Comparison of ENCODE assay signal across 28 cellular contexts in genomic region chr2:99190548-99190947, GRCh38. TPM values are rescaled to one million over a fixed set of nuclear protein-coding genes. Genes with fewer than 3 reads are reported as not detected.
A peak's percentile ranks its signal among the peaks of the same experiment; 100 is the strongest.
DNase-seq lines count a peak whose midpoint lies in the region; ATAC-seq, FAIRE-seq and TF ChIP-seq lines count a peak whose summit lies in the region.
"Had no signal": no experiment of that assay in that cellular context is flagged by ENCODE, and none has a peak within 500 bp of the region (broad histone marks: within the 10 kb centered on the region; RNA-seq: fewer than 3 reads in every experiment).

No MANE protein-coding gene starts in this region.

- POLR2A ChIA-PET in WTC11 (lab: Charles Lee), result no interaction called here

- ATAC-seq in WTC11 (0 out of 2 replicates have a peak, but pooled peaks have one; percentile 34), GM21737 (IDR thresholded peaks at IDR 0.05; ENCODE audit: unreplicated experiment) (no peak)
- ATAC-seq: activated naive CD4-positive, alpha-beta T cell treated with anti-CD3 and anti-CD28 coated beads, Interleukin-2, amount 50 U/mL, for 72 hours; esophagus mucosa; lower lobe of right lung; stimulated activated memory B cell treated with anti-CD40 and anti-IgM and Interleukin-4, amounts not matched to agents 10 μg/mL and 1 μg/mL and 100 μg/mL, for 72 hours had no signal

- peaks cover 35% of the 10 kb centered on the region for H3K36me3 Mint-ChIP-seq in HFFc6 (ENCODE audit: low read depth)
- H3K36me3 Mint-ChIP-seq in WTC11, result peaks cover 56% of the 10 kb centered on the region

- no peak for TF ChIP-seq POLR2A in prostate gland (IDR thresholded peaks at IDR 0.05)

- CTCF ChIA-PET in WTC11 (lab: Charles Lee), result interaction anchor here (0.6 to 1.6 kb wide), 3 partner anchors 9 to 147 kb away, joined by 3 to 4 read pairs (median 3); partner anchors contain the start of genes EIF5B, MITD1 and MRPL30

- WGBS in prostate gland, result 87% methylated on average over 1 of the region's 1 CpG

- TF ChIP-seq CTCF in C4-2B (conservative IDR thresholded peaks at IDR 0.05), result peak; percentile 10
- TF ChIP-seq CTCF in HFFc6 (IDR thresholded peaks at IDR 0.05), result peak; percentile 39
- TF ChIP-seq CTCF in WTC11 (IDR thresholded peaks at IDR 0.05), result no peak
- TF ChIP-seq CTCF in fibroblast of villous mesenchyme (IDR thresholded peaks at IDR 0.05; ENCODE audit: insufficient read depth, low read depth, low read length), result peak; percentile 28
- no peak for TF ChIP-seq CTCF in prostate gland (IDR thresholded peaks at IDR 0.05)

- DNase-seq in HFFc6, result no peak
- DNase-seq in WTC11 (ENCODE audit: low spot score), result no peak
- DNase-seq in fibroblast of villous mesenchyme (ENCODE audit: low read depth), result no peak
- no peak for DNase-seq in frontal cortex (ENCODE audit: low spot score in 2 of 2)
- DNase-seq in prostate gland (ENCODE audit: low spot score), result no peak
- DNase-seq in RKO (ENCODE audit: low spot score), result no peak
- DNase-seq: activated CD4-positive, alpha-beta T cell treated with anti-CD3 and anti-CD28 coated beads for 1 hour; aorta; CD4-positive, alpha-beta T cell; effector CD8-positive, alpha-beta T cell; GF-D8; lower lobe of right lung; NCI-H1436; NCI-H2171; NCI-H524; NK-92 treated with Interleukin-12 subunit alpha and Interleukin-12 subunit beta, amount 100 ng/mL, for 24 hours; T-helper 9 cell; uterus had no signal

- no peaks in the 10 kb centered on the region for H3K4me1 ChIP-seq in prostate gland (replicated peaks)
- H3K4me1 ChIP-seq: lower lobe of right lung, uterus had no signal

- H3K4me3 ChIP-seq in fibroblast of villous mesenchyme (ENCODE audit: low read depth, low read length) (no peak overlapping the region), prostate gland (no peak overlapping the region)
- H3K4me3 ChIP-seq: lower lobe of right lung, smooth muscle cell, uterus had no signal

- H3K27me3 Mint-ChIP-seq in HFFc6 (ENCODE audit: insufficient read depth) (no peaks in the 10 kb centered on the region; the same call in 1 of the 2 replicates), WTC11 (ENCODE audit: low read depth) (no peaks in the 10 kb centered on the region)
- H3K27me3 Mint-ChIP-seq: CD4-positive, alpha-beta T cell; stimulated activated memory B cell treated with anti-CD40 and anti-IgM and Interleukin-4, amounts not matched to agents 10 μg/mL and 1 μg/mL and 100 μg/mL, for 72 hours had no signal

- H3K27ac Mint-ChIP-seq in HFFc6 (no peak overlapping the region), WTC11 (no peak overlapping the region)
- H3K27ac Mint-ChIP-seq: activated naive CD4-positive, alpha-beta T cell treated with anti-CD3 and anti-CD28 coated beads, Interleukin-2, amount 50 U/mL, for 72 hours; CD4-positive, alpha-beta T cell; stimulated activated memory B cell treated with anti-CD40 and anti-IgM and Interleukin-4, amounts not matched to agents 10 μg/mL and 1 μg/mL and 100 μg/mL, for 72 hours had no signal

- H3K27ac ChIP-seq in C4-2B, result no peak overlapping the region
- H3K27ac ChIP-seq in prostate gland, result no peak overlapping the region
- H3K27ac ChIP-seq: lower lobe of right lung, neutrophil, uterus had no signal

- H3K36me3 ChIP-seq in prostate gland, result no peaks in the 10 kb centered on the region

- H3K4me1 Mint-ChIP-seq in HFFc6 (ENCODE audit: low read depth) (no peaks in the 10 kb centered on the region), WTC11 (no peaks in the 10 kb centered on the region)
- H3K4me1 Mint-ChIP-seq: stimulated activated memory B cell treated with anti-CD40 and anti-IgM and Interleukin-4, amounts not matched to agents 10 μg/mL and 1 μg/mL and 100 μg/mL, for 72 hours had no signal

- no peaks in the 10 kb centered on the region for H3K9me3 ChIP-seq in prostate gland
- H3K9me3 ChIP-seq: lower lobe of right lung, neutrophil, uterus had no signal

- FAIRE-seq in frontal cortex (lab: Jason Lieb, UNC), result no peak
- FAIRE-seq: GM12892, H1, keratinocyte had no signal

- H3K27me3 ChIP-seq in prostate gland (replicated peaks; ENCODE audit: insufficient read depth), result no peaks in the 10 kb centered on the region
- H3K27me3 ChIP-seq: neutrophil, uterus had no signal

- H3K4me3 Mint-ChIP-seq in HFFc6 (no peak overlapping the region), WTC11 (no peak overlapping the region)
- H3K4me3 Mint-ChIP-seq: CD4-positive, alpha-beta T cell; stimulated activated memory B cell treated with anti-CD40 and anti-IgM and Interleukin-4, amounts not matched to agents 10 μg/mL and 1 μg/mL and 100 μg/mL, for 72 hours had no signal

- H3K9me3 Mint-ChIP-seq in HFFc6 (no peaks in the 10 kb centered on the region), WTC11 (peaks cover 7% of the 10 kb centered on the region; the same call in 1 of the 2 replicates)
- H3K9me3 Mint-ChIP-seq: activated naive CD4-positive, alpha-beta T cell treated with anti-CD3 and anti-CD28 coated beads, Interleukin-2, amount 50 U/mL, for 72 hours; CD4-positive, alpha-beta T cell had no signal

- intact Hi-C loops in prostate gland (cut with DNase I), result no loop called here

TF ChIP-seq in WTC11, 78 proteins besides CTCF, POLR2A, EP300 and RAD21 (continues in another document):
- no peak for TF ChIP-seq AFF4 (CRISPR knock-in tag; IDR thresholded peaks at IDR 0.05; ENCODE audit: borderline replicate concordance)
- no peak for TF ChIP-seq MAX (CRISPR knock-in tag; IDR thresholded peaks at IDR 0.05)
- no peak for TF ChIP-seq SMAD3 (CRISPR knock-in tag; IDR thresholded peaks at IDR 0.05; ENCODE audit: borderline replicate concordance)
- no peak for TF ChIP-seq IRF2 (CRISPR knock-in tag; IDR thresholded peaks at IDR 0.05; ENCODE audit: borderline replicate concordance, low read depth)
- TF ChIP-seq RORB (CRISPR knock-in tag; IDR thresholded peaks at IDR 0.05), result no peak
- TF ChIP-seq EMX1 (CRISPR knock-in tag; IDR thresholded peaks at IDR 0.05), result no peak
- no peak for TF ChIP-seq JAZF1 (CRISPR knock-in tag; IDR thresholded peaks at IDR 0.05)
- TF ChIP-seq CREB1 (CRISPR knock-in tag; IDR thresholded peaks at IDR 0.05), result no peak
- TF ChIP-seq TP53 (CRISPR knock-in tag; IDR thresholded peaks at IDR 0.05), result no peak
- no peak for TF ChIP-seq TCF7 (CRISPR knock-in tag; IDR thresholded peaks at IDR 0.05; ENCODE audit: low read depth)
- TF ChIP-seq NFE2L1 (CRISPR knock-in tag; IDR thresholded peaks at IDR 0.05), result no peak

RNA-seq across cellular contexts. Expression of gene MRPL30, which starts 9.6 kb away (rescaled TPM):
- total RNA-seq in HFFc6 (2021; fragmentation: NEBNext Ultra II Directional; extraction: Animal tissue kit (Norgen Biotek cat#: 25700)), result 10 to 100 TPM; 25.6 to 31.8 (median 29.6) TPM
- 28.7 to 34.9 TPM (median 33.4 TPM) in 3 replicates for total RNA-seq in WTC11 (2021)
- total RNA-seq in fibroblast of villous mesenchyme, result 31.2 and 40.6 TPM in 2 replicates
- total RNA-seq in frontal cortex, result 90.9 TPM
- 10 to 100 TPM; 24.1 to 37.3 TPM for total RNA-seq in prostate gland

RNA-seq across cellular contexts. Expression of gene MITD1, which starts 9.7 kb away (rescaled TPM):
- 10 to 100 TPM; 12.5 to 19.5 (median 17.3) TPM for total RNA-seq in HFFc6 (2021; fragmentation: NEBNext Ultra II Directional; extraction: Animal tissue kit (Norgen Biotek cat#: 25700))
- total RNA-seq in WTC11 (2021) (33.1 to 37.1 TPM (median 34.7 TPM) in 3 replicates), fibroblast of villous mesenchyme (19.0 and 23.3 TPM in 2 replicates), frontal cortex (19.6 TPM), prostate gland (10 to 100 TPM; 16.0 to 28.7 TPM)

RNA-seq across cellular contexts. Expression of gene LIPT1, which starts 35.8 kb away (rescaled TPM):
- 1 to 10 TPM; 2.5 to 3.8 (median 3.3) TPM for total RNA-seq in HFFc6 (2021; fragmentation: NEBNext Ultra II Directional; extraction: Animal tissue kit (Norgen Biotek cat#: 25700))
- total RNA-seq in WTC11 (2021) (7.1 to 9.7 TPM (median 8.1 TPM) in 3 replicates), fibroblast of villous mesenchyme (2.3 and 6.5 TPM in 2 replicates), frontal cortex (9.8 TPM), prostate gland (10 to 100 TPM in 1 of 2 donors, 1 to 10 TPM in 1; 7.3 to 13.1 TPM)

RNA-seq across cellular contexts. Expression of gene TSGA10, which starts 35.8 kb away (rescaled TPM):
- 1 to 10 TPM in 4 of 6 experiments, under 1 TPM in 2; 0.83 to 2.0 (median 1.3) TPM for total RNA-seq in HFFc6 (2021; fragmentation: NEBNext Ultra II Directional; extraction: Animal tissue kit (Norgen Biotek cat#: 25700))
- total RNA-seq in WTC11 (2021) (8.9 to 9.3 TPM (median 9.1 TPM) in 3 replicates), fibroblast of villous mesenchyme (1.9 and 3.0 TPM in 2 replicates), frontal cortex (16.7 TPM), prostate gland (10 to 100 TPM; 19.0 to 26.5 TPM)

RNA-seq across cellular contexts. Expression of gene C2orf15, which starts 49.0 kb away (rescaled TPM):
- not detected for total RNA-seq in HFFc6 (2021; fragmentation: NEBNext Ultra II Directional; extraction: Animal tissue kit (Norgen Biotek cat#: 25700))
- total RNA-seq in WTC11 (2021) (6.0 to 7.0 TPM (median 6.1 TPM) in 3 replicates), fibroblast of villous mesenchyme (not detected in 2 replicates), frontal cortex (4.5 TPM), prostate gland (1 to 10 TPM in 1 of 2 donors, not detected in 1; 4.5 TPM)

Comparison
In these comparisons a context has a peak if more than half of its experiments do, and no peak if none do; other contexts are left out.
1. CTCF ChIP-seq: peak in C4-2B (single experiment), HFFc6 (single experiment) and fibroblast of villous mesenchyme (single experiment); none in WTC11 (single experiment) and prostate gland (0 of 4).